In the genomic region with DNA sequence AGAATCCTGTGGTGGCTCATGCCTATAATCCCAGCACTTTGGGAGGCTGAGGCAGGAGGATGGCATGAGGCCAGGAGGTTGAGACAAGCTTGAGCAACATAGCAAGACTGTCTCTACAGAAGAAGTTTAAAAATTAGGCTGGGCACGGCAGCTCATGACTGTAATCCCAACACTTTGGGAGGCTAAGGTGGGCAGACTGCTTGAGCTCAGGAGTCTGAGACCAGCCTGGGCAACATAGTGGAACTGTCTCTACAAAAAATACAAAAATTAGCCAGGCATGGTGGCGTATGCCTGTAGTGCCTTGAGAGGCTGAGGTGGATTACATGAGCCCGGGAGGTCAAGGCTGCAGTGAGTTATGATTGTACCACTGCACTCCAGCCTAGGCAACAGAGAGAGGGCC, we compare ENCODE assay signal across 20 cellular contexts. TPM values are rescaled to one million over a fixed set of nuclear protein-coding genes. Genes with fewer than 3 reads are reported as not detected.
"Had no signal": no experiment of that assay in that cellular context is flagged by ENCODE, and none has a peak within 500 bp of the region (broad histone marks: within the 10 kb centered on the region; RNA-seq: fewer than 3 reads in every experiment).

No MANE protein-coding gene starts in this region.

- H3K9me3 Mint-ChIP-seq: T-cell had no signal

- H3K4me3 ChIP-seq: SJSA1, SK-N-MC had no signal

- H3K27ac Mint-ChIP-seq: T-cell had no signal

- ATAC-seq: PC-3, T-cell had no signal

- H3K27ac ChIP-seq: SJSA1, SK-N-MC had no signal

- DNase-seq: KBM-7, NCI-H1048, NCI-H1105, NCI-H1417, NCI-H1436 treated with DMSO at 0.1 percent for 48 hours, NCI-H1694, NCI-H187 treated with DMSO at 0.1 percent for 48 hours, NCI-H2029 treated with DMSO at 0.1 percent for 48 hours, NCI-H2171 treated with DMSO at 0.1 percent for 48 hours, NCI-H446, NCI-H510A, NCI-H524 treated with DMSO at 0.1 percent for 48 hours, NCI-H69, NCI-H774, PC-3, Right ventricle myocardium superior, SIG-M5, T-cell had no signal

RNA-seq across cellular contexts. Expression of a gene that starts 1.0 kb away (rescaled TPM):
- total RNA-seq: Right ventricle myocardium superior had no signal
